ENCODE assay signal across 8 cellular contexts in genomic region chr2:105545731-105546622, GRCh38.
DNase-seq lines count a peak whose midpoint lies in the region; ATAC-seq and TF ChIP-seq lines count a peak whose summit lies in the region.

No MANE protein-coding gene starts in this region.

- WGBS in stomach, 5 donors, result 32 to 37% (median 34%) methylated on average over 10 of the region's 10 CpGs

- H3K27ac ChIP-seq in stomach, result no peak overlapping the region

- intact Hi-C loops in stomach (cut with DNase I; ENCODE audit: low total_unique reads), result no loop called here

- H3K4me3 Mint-ChIP-seq in activated CD8-positive, alpha-beta memory T cell treated with anti-CD3 and anti-CD28 coated beads, Interleukin-2, amount 10 ng/mL, durations not matched to agents 7 days and 5 days, result no peak overlapping the region
- H3K4me3 Mint-ChIP-seq in naive thymus-derived CD8-positive, alpha-beta T cell, result peak overlapping the region in 7 of 10 donors; percentile 6 to 63 (median 52)

- DNase-seq in GM04504 (ENCODE audit: low read depth) (peak; percentile 31), NOMO-1 treated with DMSO at 0.1 percent for 48 hours (lab: John Stamatoyannopoulos, UW; ENCODE audit: unreplicated experiment) (peak; percentile 45), epidermal melanocyte (ENCODE audit: insufficient read length, low spot score) (peak; percentile 67), stomach (peak; percentile 78)
- DNase-seq in activated CD8-positive, alpha-beta memory T cell treated with anti-CD3 and anti-CD28 coated beads, Interleukin-2, amount 10 ng/mL, durations not matched to agents 7 days and 5 days, result peak; percentile 74
- peak; percentile 34 to 78 (median 59) for DNase-seq in naive thymus-derived CD8-positive, alpha-beta T cell

- no peak for TF ChIP-seq EP300 in stomach (IDR thresholded peaks at IDR 0.05)

- TF ChIP-seq CTCF in stomach (IDR thresholded peaks at IDR 0.05), result peak in 5 of 7 experiments; percentile 43 to 73 (median 63)

- no peak overlapping the region for H3K4me3 ChIP-seq in stomach

- no peak for TF ChIP-seq POLR2A in stomach (IDR thresholded peaks at IDR 0.05)

- H3K9me3 ChIP-seq in stomach, result no peaks in the 10 kb centered on the region

- H3K27ac Mint-ChIP-seq in activated CD8-positive, alpha-beta memory T cell treated with anti-CD3 and anti-CD28 coated beads, Interleukin-2, amount 10 ng/mL, durations not matched to agents 7 days and 5 days, result no peak overlapping the region
- peak overlapping the region in 5 of 10 donors; percentile 20 to 58 (median 50) for H3K27ac Mint-ChIP-seq in naive thymus-derived CD8-positive, alpha-beta T cell

- CTCF ChIA-PET in activated CD8-positive, alpha-beta memory T cell treated with anti-CD3 and anti-CD28 coated beads, Interleukin-2, amount 10 ng/mL, durations not matched to agents 7 days and 5 days (lab: Charles Lee), result interaction anchor here (0.8 to 1.2 kb wide), 5 partner anchors 8 to 177 kb away, joined by 3 to 5 read pairs (median 3); no protein-coding TSS in a partner anchor

- POLR2A ChIA-PET in naive thymus-derived CD8-positive, alpha-beta T cell (lab: Charles Lee), result interaction anchor here (1.1 kb wide), 1 partner anchor 22 kb away, joined by 6 read pairs; no protein-coding TSS in a partner anchor

- H3K27me3 Mint-ChIP-seq in activated CD8-positive, alpha-beta memory T cell treated with anti-CD3 and anti-CD28 coated beads, Interleukin-2, amount 10 ng/mL, durations not matched to agents 7 days and 5 days, result peaks cover 19% of the 10 kb centered on the region
- peaks cover 0 to 9% (median 2%) of the 10 kb centered on the region in 5 donors for H3K27me3 Mint-ChIP-seq in naive thymus-derived CD8-positive, alpha-beta T cell

- ATAC-seq in HG03432 (IDR thresholded peaks at IDR 0.05; ENCODE audit: unreplicated experiment), result peak; percentile 79
- peak; percentile 80 for ATAC-seq in activated CD8-positive, alpha-beta memory T cell treated with anti-CD3 and anti-CD28 coated beads, Interleukin-2, amount 10 ng/mL, durations not matched to agents 7 days and 5 days
- peak; percentile 61 to 73 for ATAC-seq in naive thymus-derived CD8-positive, alpha-beta T cell
- ATAC-seq in GM21423 (IDR thresholded peaks at IDR 0.05; ENCODE audit: unreplicated experiment), result no peak

- no peaks in the 10 kb centered on the region for H3K36me3 ChIP-seq in stomach

- peaks cover 0 to 5% (median 4%) of the 10 kb centered on the region in 4 donors for H3K4me1 ChIP-seq in stomach

- peaks cover 10% of the 10 kb centered on the region for H3K4me1 Mint-ChIP-seq in activated CD8-positive, alpha-beta memory T cell treated with anti-CD3 and anti-CD28 coated beads, Interleukin-2, amount 10 ng/mL, durations not matched to agents 7 days and 5 days
- H3K4me1 Mint-ChIP-seq in naive thymus-derived CD8-positive, alpha-beta T cell, result peaks cover 4 to 17% (median 15%) of the 10 kb centered on the region in 4 donors

- no peaks in the 10 kb centered on the region for H3K9me3 Mint-ChIP-seq in activated CD8-positive, alpha-beta memory T cell treated with anti-CD3 and anti-CD28 coated beads, Interleukin-2, amount 10 ng/mL, durations not matched to agents 7 days and 5 days (ENCODE audit: low read depth)
- no peaks in the 10 kb centered on the region for H3K9me3 Mint-ChIP-seq in naive thymus-derived CD8-positive, alpha-beta T cell

- no peaks in the 10 kb centered on the region for H3K36me3 Mint-ChIP-seq in activated CD8-positive, alpha-beta memory T cell treated with anti-CD3 and anti-CD28 coated beads, Interleukin-2, amount 10 ng/mL, durations not matched to agents 7 days and 5 days
- no peaks in the 10 kb centered on the region for H3K36me3 Mint-ChIP-seq in naive thymus-derived CD8-positive, alpha-beta T cell

- peaks cover 0 to 4% (median 0%) of the 10 kb centered on the region in 3 donors for H3K27me3 ChIP-seq in stomach
